In the genomic region with DNA sequence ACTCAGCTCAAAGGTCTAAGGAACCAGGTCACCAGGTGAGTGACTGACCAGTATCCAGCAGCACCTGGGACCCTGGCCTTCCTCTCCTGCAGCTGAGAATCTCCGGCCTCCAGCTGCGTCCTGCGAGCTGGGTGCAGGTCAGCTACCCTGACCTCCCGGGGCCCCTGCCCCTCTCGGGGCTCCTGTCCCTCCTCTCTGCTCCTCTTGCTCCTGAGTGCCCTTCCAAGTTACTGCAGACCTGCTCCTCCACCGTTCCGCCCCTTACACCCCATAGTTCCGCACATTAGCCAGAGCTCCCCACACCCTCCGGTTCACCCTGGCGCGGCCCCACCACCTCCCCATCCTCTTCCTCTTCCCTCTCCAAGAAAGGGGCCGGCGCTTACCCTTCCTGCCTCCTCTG, we compare ENCODE assay signal across 20 cellular contexts. TPM values are rescaled to one million over a fixed set of nuclear protein-coding genes. Genes with fewer than 3 reads are reported as not detected.
DNase-seq lines count a peak whose midpoint lies in the region; ATAC-seq and TF ChIP-seq lines count a peak whose summit lies in the region.
"Had no signal": no experiment of that assay in that cellular context is flagged by ENCODE, and none has a peak within 500 bp of the region (broad histone marks: within the 10 kb centered on the region; RNA-seq: fewer than 3 reads in every experiment).

No MANE protein-coding gene starts in this region.

- intact Hi-C loops in Caco-2 (cut with micrococcal nuclease; ENCODE audit: unreplicated experiment) (no loop called here), right lobe of liver (cut with DNase I) (no loop called here), A673 (cut with micrococcal nuclease; ENCODE audit: unreplicated experiment) (no loop called here)

- peaks cover 55% of the 10 kb centered on the region for H3K4me1 Mint-ChIP-seq in Caco-2 (ENCODE audit: low read depth, unreplicated experiment)
- H3K4me1 Mint-ChIP-seq in WTC11 = peaks cover 57% of the 10 kb centered on the region

- H3K27ac Mint-ChIP-seq in Caco-2 (ENCODE audit: unreplicated experiment) (peak overlapping the region; percentile 85), WTC11 (no peak overlapping the region)
- H3K27ac Mint-ChIP-seq: IgD-negative memory B cell had no signal

- 57% methylated on average over 11 of the region's 13 CpGs for WGBS in right lobe of liver (ENCODE audit: insufficient coverage, low coverage, low lambda C conversion rate, missing lambda C conversion rate)

- H3K9me3 ChIP-seq in Caco-2 (no peaks in the 10 kb centered on the region), right lobe of liver (no peaks in the 10 kb centered on the region), A673 (ENCODE audit: low read depth, low read length, poor library complexity, severe bottlenecking) (no peaks in the 10 kb centered on the region)
- H3K9me3 ChIP-seq: A549, HAP-1 had no signal

- BruUV-seq in Caco-2 (replicated peaks; lab: Mats Ljungman, UMichigan) (no TSS peak), A673 (replicated peaks; lab: Mats Ljungman, UMichigan) (no TSS peak)

- TF ChIP-seq CTCF in Caco-2 (IDR thresholded peaks at IDR 0.05; ENCODE audit: insufficient read depth in 1 of 2, low read depth in 1 of 2, low read length in 1 of 2, severe bottlenecking in 1 of 2, unreplicated experiment in 1 of 2) = no peak
- TF ChIP-seq CTCF in WTC11 (IDR thresholded peaks at IDR 0.05) = no peak
- TF ChIP-seq CTCF in right lobe of liver (IDR thresholded peaks at IDR 0.05) = no peak
- TF ChIP-seq CTCF in A673 (conservative IDR thresholded peaks at IDR 0.05; ENCODE audit: low read depth, low read length) = no peak

- H3K36me3 ChIP-seq in Caco-2 (ENCODE audit: control insufficient read depth, insufficient read depth, low read length) (no peaks in the 10 kb centered on the region), right lobe of liver (no peaks in the 10 kb centered on the region), A673 (ENCODE audit: insufficient read depth, low read length, poor library complexity, severe bottlenecking) (no peaks in the 10 kb centered on the region)
- H3K36me3 ChIP-seq: HAP-1 had no signal

- H3K27me3 Mint-ChIP-seq in Caco-2 (ENCODE audit: insufficient read depth, unreplicated experiment) (no peaks in the 10 kb centered on the region), WTC11 (ENCODE audit: low read depth) (peaks cover 22% of the 10 kb centered on the region)

- POLR2A ChIA-PET in Caco-2 (lab: Charles Lee) (no interaction called here), WTC11 (lab: Charles Lee) (interaction anchor here (0.7 to 3.9 kb wide), 3 partner anchors 8 to 295 kb away, joined by 3 to 17 read pairs (median 3); no protein-coding TSS in a partner anchor), A673 (lab: Charles Lee; ENCODE audit: low non-redundant PET) (no interaction called here)

- H3K36me3 Mint-ChIP-seq in Caco-2 (ENCODE audit: insufficient read depth, unreplicated experiment) (peaks cover 6% of the 10 kb centered on the region), WTC11 (no peaks in the 10 kb centered on the region)

- ATAC-seq in WTC11 = no peak
- peak in 3 of 4 donors; percentile 6 to 10 (median 7) for ATAC-seq in right lobe of liver
- ATAC-seq in GM21529 (IDR thresholded peaks at IDR 0.05; ENCODE audit: unreplicated experiment) = no peak

- CTCF ChIA-PET in Caco-2 (lab: Charles Lee) = interaction anchor here (0.5 to 0.8 kb wide), 4 partner anchors 16 to 116 kb away, joined by 3 to 4 read pairs (median 3); no protein-coding TSS in a partner anchor
- CTCF ChIA-PET in WTC11 (lab: Charles Lee) = interaction anchor here (0.9 to 9.7 kb wide), 12 partner anchors 7 to 226 kb away, joined by 3 to 176 read pairs (median 4); a partner anchor contains a TSS
- CTCF ChIA-PET in A673 (lab: Charles Lee) = no interaction called here

- DNase-seq in Caco-2 = peak in 1 of 2 experiments; percentile 20
- no peak for DNase-seq in WTC11 (ENCODE audit: low spot score)
- no peak for DNase-seq in right lobe of liver
- no peak for DNase-seq in SKM-1 (lab: John Stamatoyannopoulos, UW; ENCODE audit: unreplicated experiment)
- no peak for DNase-seq in A673 (ENCODE audit: low spot score)
- DNase-seq: C1 segment of cervical spinal cord, DMS 273 treated with DMSO at 0.1 percent for 48 hours, NCI-H1105 treated with DMSO at 0.1 percent for 48 hours, NCI-H1694 treated with DMSO at 0.1 percent for 48 hours, NCI-H226, NCI-H524 treated with DMSO at 0.1 percent for 48 hours, Right ventricle myocardium superior had no signal

- H3K4me1 ChIP-seq in Caco-2 (peaks cover 55% of the 10 kb centered on the region), right lobe of liver (no peaks in the 10 kb centered on the region), A673 (ENCODE audit: insufficient read depth, low read length, poor library complexity, severe bottlenecking) (peaks cover 11% of the 10 kb centered on the region)

- H3K27me3 ChIP-seq in Caco-2 (replicated peaks; ENCODE audit: control insufficient read depth, insufficient read depth, low read length) (no peaks in the 10 kb centered on the region), right lobe of liver (no peaks in the 10 kb centered on the region), A673 (replicated peaks; ENCODE audit: insufficient read depth, low read depth, low read length, poor library complexity) (no peaks in the 10 kb centered on the region)

- H3K27ac ChIP-seq in right lobe of liver = no peak overlapping the region
- no peak overlapping the region for H3K27ac ChIP-seq in A673 (ENCODE audit: low read depth, low read length, poor library complexity, severe bottlenecking)
- H3K27ac ChIP-seq: A549, SK-N-MC had no signal

- no peak overlapping the region for H3K4me3 Mint-ChIP-seq in Caco-2 (ENCODE audit: unreplicated experiment)
- peak overlapping the region; percentile 25 for H3K4me3 Mint-ChIP-seq in WTC11
- H3K4me3 Mint-ChIP-seq: IgD-negative memory B cell had no signal

- H3K4me3 ChIP-seq in Caco-2 (ENCODE audit: low read depth, low read length) (no peak overlapping the region), right lobe of liver (no peak overlapping the region), A673 (ENCODE audit: low read depth, low read length, poor library complexity, severe bottlenecking) (no peak overlapping the region)
- H3K4me3 ChIP-seq: A549, HAP-1, SK-N-MC had no signal

- H3K9me3 Mint-ChIP-seq in Caco-2 (ENCODE audit: unreplicated experiment) (no peaks in the 10 kb centered on the region), WTC11 (no peaks in the 10 kb centered on the region)
- H3K9me3 Mint-ChIP-seq: IgD-negative memory B cell had no signal

- TF ChIP-seq POLR2A in right lobe of liver (IDR thresholded peaks at IDR 0.05) = no peak

TF ChIP-seq in WTC11, 78 proteins besides CTCF, POLR2A, EP300 and RAD21:
- TF ChIP-seq, protein P1, sequence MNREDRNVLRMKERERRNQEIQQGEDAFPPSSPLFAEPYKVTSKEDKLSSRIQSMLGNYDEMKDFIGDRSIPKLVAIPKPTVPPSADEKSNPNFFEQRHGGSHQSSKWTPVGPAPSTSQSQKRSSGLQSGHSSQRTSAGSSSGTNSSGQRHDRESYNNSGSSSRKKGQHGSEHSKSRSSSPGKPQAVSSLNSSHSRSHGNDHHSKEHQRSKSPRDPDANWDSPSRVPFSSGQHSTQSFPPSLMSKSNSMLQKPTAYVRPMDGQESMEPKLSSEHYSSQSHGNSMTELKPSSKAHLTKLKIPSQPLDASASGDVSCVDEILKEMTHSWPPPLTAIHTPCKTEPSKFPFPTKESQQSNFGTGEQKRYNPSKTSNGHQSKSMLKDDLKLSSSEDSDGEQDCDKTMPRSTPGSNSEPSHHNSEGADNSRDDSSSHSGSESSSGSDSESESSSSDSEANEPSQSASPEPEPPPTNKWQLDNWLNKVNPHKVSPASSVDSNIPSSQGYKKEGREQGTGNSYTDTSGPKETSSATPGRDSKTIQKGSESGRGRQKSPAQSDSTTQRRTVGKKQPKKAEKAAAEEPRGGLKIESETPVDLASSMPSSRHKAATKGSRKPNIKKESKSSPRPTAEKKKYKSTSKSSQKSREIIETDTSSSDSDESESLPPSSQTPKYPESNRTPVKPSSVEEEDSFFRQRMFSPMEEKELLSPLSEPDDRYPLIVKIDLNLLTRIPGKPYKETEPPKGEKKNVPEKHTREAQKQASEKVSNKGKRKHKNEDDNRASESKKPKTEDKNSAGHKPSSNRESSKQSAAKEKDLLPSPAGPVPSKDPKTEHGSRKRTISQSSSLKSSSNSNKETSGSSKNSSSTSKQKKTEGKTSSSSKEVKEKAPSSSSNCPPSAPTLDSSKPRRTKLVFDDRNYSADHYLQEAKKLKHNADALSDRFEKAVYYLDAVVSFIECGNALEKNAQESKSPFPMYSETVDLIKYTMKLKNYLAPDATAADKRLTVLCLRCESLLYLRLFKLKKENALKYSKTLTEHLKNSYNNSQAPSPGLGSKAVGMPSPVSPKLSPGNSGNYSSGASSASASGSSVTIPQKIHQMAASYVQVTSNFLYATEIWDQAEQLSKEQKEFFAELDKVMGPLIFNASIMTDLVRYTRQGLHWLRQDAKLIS (CRISPR knock-in tag; IDR thresholded peaks at IDR 0.05; ENCODE audit: borderline replicate concordance) = no peak
- TF ChIP-seq, protein P2, sequence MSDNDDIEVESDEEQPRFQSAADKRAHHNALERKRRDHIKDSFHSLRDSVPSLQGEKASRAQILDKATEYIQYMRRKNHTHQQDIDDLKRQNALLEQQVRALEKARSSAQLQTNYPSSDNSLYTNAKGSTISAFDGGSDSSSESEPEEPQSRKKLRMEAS (CRISPR knock-in tag; IDR thresholded peaks at IDR 0.05) = peak; percentile 22; the same call in 1 of the 2 replicates

RNA-seq across cellular contexts. Expression of a gene that starts 10.6 kb away (rescaled TPM):
- total RNA-seq in Caco-2 (2022) (7.0 and 10.7 TPM in 2 replicates), WTC11 (2021) (6.2 to 11.8 TPM (median 6.8 TPM) in 3 replicates), right lobe of liver (under 1 TPM in 3 of 6 experiments, not detected in 3; 0.06 to 0.12 (median 0.11) TPM), A673 (2021) (0.17 and 0.20 TPM in 2 replicates)
- total RNA-seq: Daoy, LHCN-M2, Right ventricle myocardium superior had no signal

RNA-seq across cellular contexts. Expression of a gene that starts 26.9 kb away (rescaled TPM):
- 205 TPM in 2 replicates for total RNA-seq in Caco-2 (2022)
- total RNA-seq in WTC11 (2021) = 90.0 to 126 TPM (median 96.2 TPM) in 3 replicates
- total RNA-seq in right lobe of liver = 10 to 100 TPM; 38.5 to 57.9 (median 50.6) TPM
- 115 and 117 TPM in 2 replicates for total RNA-seq in A673 (2021)

RNA-seq across cellular contexts. Expression of a gene that starts 51.5 kb away (rescaled TPM):
- total RNA-seq in Caco-2 (2022) (0.34 TPM in 1 of 2 replicates, not detected in the other), WTC11 (2021) (0.07 to 0.28 TPM (median 0.11 TPM) in 3 replicates), right lobe of liver (not detected), A673 (2021) (not detected in 2 replicates)
- total RNA-seq: Daoy, HT-29, LHCN-M2, Right ventricle myocardium superior had no signal

RNA-seq across cellular contexts. Expression of a gene that starts 55.9 kb away (rescaled TPM):
- total RNA-seq in Caco-2 (2022) (0.50 and 0.79 TPM in 2 replicates), WTC11 (2021) (1.7 to 2.9 TPM (median 2.0 TPM) in 3 replicates), right lobe of liver (under 1 TPM in 1 of 6 experiments, not detected in 5; 0.18 TPM), A673 (2021) (not detected in 2 replicates)
- total RNA-seq: Daoy, LHCN-M2, Right ventricle myocardium superior had no signal

RNA-seq across cellular contexts. Expression of a gene that starts 58.2 kb away (rescaled TPM):
- total RNA-seq in Caco-2 (2022) (105 and 113 TPM in 2 replicates), WTC11 (2021) (80.5 to 90.7 TPM (median 82.0 TPM) in 3 replicates), right lobe of liver (10 to 100 TPM; 31.0 to 37.0 (median 35.1) TPM), A673 (2021) (96.4 and 101 TPM in 2 replicates)

Comparison
In these comparisons a context has a peak if more than half of its experiments do, and no peak if none do; other contexts are left out.
1. ATAC-seq: peak in right lobe of liver (3 of 4); none in WTC11 (single experiment) and GM21529 (single experiment).